Comparison of ENCODE assay signal across 9 cellular contexts in the genomic region with DNA sequence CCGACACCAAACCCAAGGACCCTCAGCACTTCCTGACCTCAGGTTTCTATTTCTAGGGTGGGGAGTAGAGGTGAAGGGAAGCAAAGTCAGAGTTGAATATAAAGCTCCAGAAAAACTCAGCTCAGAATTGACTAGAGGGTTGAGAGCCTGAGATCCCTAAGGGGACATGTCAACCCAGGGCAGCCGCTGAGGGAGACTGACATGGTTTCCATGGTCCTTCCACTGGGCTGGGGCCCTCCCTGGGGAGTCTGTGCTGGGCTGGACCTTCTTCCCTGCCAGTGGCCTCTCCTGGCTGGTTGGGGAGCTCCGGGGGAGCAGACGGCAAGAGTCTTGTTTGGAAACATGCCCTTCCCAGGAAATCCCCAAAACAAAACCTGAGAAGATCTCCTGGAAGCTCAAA.
DNase-seq lines count a peak whose midpoint lies in the region; ATAC-seq lines count a peak whose summit lies in the region.
"Had no signal": no experiment of that assay in that cellular context is flagged by ENCODE, and none has a peak within 500 bp of the region (broad histone marks: within the 10 kb centered on the region; RNA-seq: fewer than 3 reads in every experiment).

No MANE protein-coding gene starts in this region.

- H3K36me3 Mint-ChIP-seq in CD4-positive, CD25-positive, alpha-beta regulatory T cell = no peaks in the 10 kb centered on the region
- no peaks in the 10 kb centered on the region for H3K36me3 Mint-ChIP-seq in T-helper 1 cell treated with Interleukin-12 subunit alpha and Interleukin-12 subunit beta and Interleukin-4 antibody, amounts not matched to agents 30 μg/mL and 1 μg/mL, for 36 hours (ENCODE audit: low read depth)

- H2BK12ac ChIP-seq in trophoblast cell (ENCODE audit: low read length) = no peak overlapping the region

- peak overlapping the region; percentile 87 to 90 (median 90) for H3K27ac Mint-ChIP-seq in CD4-positive, CD25-positive, alpha-beta regulatory T cell
- peak overlapping the region; percentile 98 for H3K27ac Mint-ChIP-seq in T-helper 1 cell treated with Interleukin-12 subunit alpha and Interleukin-12 subunit beta and Interleukin-4 antibody, amounts not matched to agents 30 μg/mL and 1 μg/mL, for 36 hours

- no peaks in the 10 kb centered on the region for H3K79me2 ChIP-seq in trophoblast cell (ENCODE audit: control insufficient read depth, insufficient read depth, low read length, poor library complexity)

- no peak overlapping the region for H3K9ac ChIP-seq in trophoblast cell (ENCODE audit: low read length)

- H3K23ac ChIP-seq in trophoblast cell (ENCODE audit: low read length) = no peak overlapping the region

- H3K4me2 ChIP-seq in trophoblast cell (ENCODE audit: low read length) = no peak overlapping the region

- H4K12ac ChIP-seq in trophoblast cell (ENCODE audit: low read depth, low read length) = no peak overlapping the region

- intact Hi-C loops in Right ventricle myocardium superior (cut with DNase I) = no loop called here

- H3K36me3 ChIP-seq in CD4-positive, CD25-positive, alpha-beta regulatory T cell (ENCODE audit: control insufficient read depth, insufficient read depth, low read length) = no peaks in the 10 kb centered on the region
- H3K36me3 ChIP-seq in trophoblast cell (ENCODE audit: control insufficient read depth in 1 of 2, insufficient read depth in 2 of 2, low read length in 2 of 2) = no peaks in the 10 kb centered on the region

- no peak overlapping the region for H4K91ac ChIP-seq in trophoblast cell (ENCODE audit: low read depth, low read length)

- H2BK5ac ChIP-seq in trophoblast cell (ENCODE audit: low read depth, low read length, poor library complexity) = no peak overlapping the region

- H2AFZ ChIP-seq in trophoblast cell (ENCODE audit: insufficient read depth, low read length, poor library complexity) = no peak overlapping the region

- WGBS in trophoblast cell (ENCODE audit: extremely low coverage, insufficient coverage, insufficient read length) = no CpG with 5 or more reads among the region's 4 CpGs

- H3K4me1 Mint-ChIP-seq in CD4-positive, CD25-positive, alpha-beta regulatory T cell = peaks cover 5 to 37% (median 15%) of the 10 kb centered on the region in 4 donors
- peaks cover 50% of the 10 kb centered on the region for H3K4me1 Mint-ChIP-seq in T-helper 1 cell treated with Interleukin-12 subunit alpha and Interleukin-12 subunit beta and Interleukin-4 antibody, amounts not matched to agents 30 μg/mL and 1 μg/mL, for 36 hours (ENCODE audit: low read depth)

- no peaks in the 10 kb centered on the region for H3K79me1 ChIP-seq in trophoblast cell (ENCODE audit: low read length)

- H4K8ac ChIP-seq in trophoblast cell (ENCODE audit: low read depth, low read length) = no peak overlapping the region

- H3K4me3 Mint-ChIP-seq in CD4-positive, CD25-positive, alpha-beta regulatory T cell = peak overlapping the region in 2 of 4 donors; percentile 27 to 90
- H3K4me3 Mint-ChIP-seq in T-helper 1 cell treated with Interleukin-12 subunit alpha and Interleukin-12 subunit beta and Interleukin-4 antibody, amounts not matched to agents 30 μg/mL and 1 μg/mL, for 36 hours = peak overlapping the region; percentile 83

- no peak overlapping the region for H3K14ac ChIP-seq in trophoblast cell (ENCODE audit: low read length)

- H3K4ac ChIP-seq in trophoblast cell (ENCODE audit: low read depth, low read length) = no peak overlapping the region

- DNase-seq in CD4-positive, CD25-positive, alpha-beta regulatory T cell = no peak
- DNase-seq in Right ventricle myocardium superior (peak; percentile 45), trophoblast cell (no peak), NCI-H774 (lab: John Stamatoyannopoulos, UW) (no peak), NCI-H2196 (lab: John Stamatoyannopoulos, UW; ENCODE audit: unreplicated experiment) (no peak), putamen (ENCODE audit: low spot score) (no peak), NK-92 (lab: John Stamatoyannopoulos, UW; ENCODE audit: unreplicated experiment) (no peak)
- DNase-seq: DMS 273 treated with DMSO at 0.1 percent for 48 hours had no signal

- no peak for ATAC-seq in CD4-positive, CD25-positive, alpha-beta regulatory T cell (ENCODE audit: low read depth in 2 of 2)
- ATAC-seq in Right ventricle myocardium superior (ENCODE audit: poor library complexity) = no peak

- H2AK5ac ChIP-seq in trophoblast cell (ENCODE audit: low read length) = no peak overlapping the region

- H3K27me3 ChIP-seq in CD4-positive, CD25-positive, alpha-beta regulatory T cell (ENCODE audit: control insufficient read depth, insufficient read depth, low read length) = no peaks in the 10 kb centered on the region
- no peaks in the 10 kb centered on the region for H3K27me3 ChIP-seq in trophoblast cell (ENCODE audit: insufficient read depth, low read length)

- no peaks in the 10 kb centered on the region for H3K9me3 ChIP-seq in CD4-positive, CD25-positive, alpha-beta regulatory T cell (ENCODE audit: control insufficient read depth in 2 of 2, low read length in 2 of 2)
- peaks cover 66% of the 10 kb centered on the region for H3K9me3 ChIP-seq in trophoblast cell (ENCODE audit: insufficient read depth, low read depth, low read length)

- no peaks in the 10 kb centered on the region for H3K9me3 Mint-ChIP-seq in CD4-positive, CD25-positive, alpha-beta regulatory T cell
- H3K9me3 Mint-ChIP-seq in T-helper 1 cell treated with Interleukin-12 subunit alpha and Interleukin-12 subunit beta and Interleukin-4 antibody, amounts not matched to agents 30 μg/mL and 1 μg/mL, for 36 hours = no peaks in the 10 kb centered on the region

- peak overlapping the region; percentile 54 for H3K27ac ChIP-seq in CD4-positive, CD25-positive, alpha-beta regulatory T cell (ENCODE audit: insufficient read depth, low read length, poor library complexity, severe bottlenecking)
- no peak overlapping the region for H3K27ac ChIP-seq in trophoblast cell (ENCODE audit: low read depth, low read length)

- H3K27me3 Mint-ChIP-seq in CD4-positive, CD25-positive, alpha-beta regulatory T cell = no peaks in the 10 kb centered on the region
- H3K27me3 Mint-ChIP-seq in T-helper 1 cell treated with Interleukin-12 subunit alpha and Interleukin-12 subunit beta and Interleukin-4 antibody, amounts not matched to agents 30 μg/mL and 1 μg/mL, for 36 hours (ENCODE audit: low read depth) = no peaks in the 10 kb centered on the region

- H3K18ac ChIP-seq in trophoblast cell (ENCODE audit: low read length) = no peak overlapping the region

- H2BK120ac ChIP-seq in trophoblast cell (ENCODE audit: insufficient read depth, low read length, poor library complexity) = no peak overlapping the region

- no peak overlapping the region for H3K4me3 ChIP-seq in CD4-positive, CD25-positive, alpha-beta regulatory T cell (ENCODE audit: low read depth, low read length)
- peak overlapping the region; percentile 52 for H3K4me3 ChIP-seq in trophoblast cell (ENCODE audit: low read depth, low read length)

- H3K4me1 ChIP-seq in CD4-positive, CD25-positive, alpha-beta regulatory T cell (ENCODE audit: control insufficient read depth, insufficient read depth, low read length, poor library complexity, severe bottlenecking) = peaks cover 27% of the 10 kb centered on the region
- H3K4me1 ChIP-seq in trophoblast cell (ENCODE audit: control insufficient read depth in 1 of 2, insufficient read depth in 2 of 2, low read length in 2 of 2) = no peaks in the 10 kb centered on the region
